ENCODE assay signal across 34 cellular contexts in genomic region chr12:68303850-68304249, GRCh38. TPM values are rescaled to one million over a fixed set of nuclear protein-coding genes. Genes with fewer than 3 reads are reported as not detected.
DNase-seq lines count a peak whose midpoint lies in the region; ATAC-seq and TF ChIP-seq lines count a peak whose summit lies in the region.
"Had no signal": no experiment of that assay in that cellular context is flagged by ENCODE, and none has a peak within 500 bp of the region (broad histone marks: within the 10 kb centered on the region; RNA-seq: fewer than 3 reads in every experiment).

No MANE protein-coding gene starts in this region.

- DNase-seq in AG10803 (ENCODE audit: low read depth) (peak; percentile 26), amniotic epithelial cell (ENCODE audit: low read depth) (peak; percentile 53), fibroblast of peridontal ligament (ENCODE audit: extremely low read depth) (peak; percentile 47), mesothelial cell of epicardium (ENCODE audit: low spot score in 2 of 2, unreplicated experiment in 2 of 2) (no peak), mucosa of descending colon (no peak), foreskin melanocyte (no peak)
- DNase-seq: activated CD4-positive, alpha-beta memory T cell treated with anti-CD3 and anti-CD28 coated beads for 36 hours; activated CD4-positive, CD25-positive, alpha-beta regulatory T cell treated with anti-CD3 and anti-CD28 coated beads, Interleukin-2, amount 50 U/mL, for 72 hours; activated CD8-positive, alpha-beta memory T cell treated with anti-CD3 and anti-CD28 coated beads, Interleukin-2, amount 50 U/mL, for 4 hours; activated naive CD4-positive, alpha-beta T cell treated with anti-CD3 and anti-CD28 coated beads, Interleukin-2, amount 50 U/mL, for 16 hours; BE2C; CD8-positive, alpha-beta memory T cell; central memory CD4-positive, alpha-beta T cell; esophagus squamous epithelium; H9; kidney glomerular epithelial cell; NCI-H1417; NCI-H2081; NCI-H226; NCI-H748 treated with DMSO at 0.1 percent for 48 hours; stimulated activated CD4-positive, alpha-beta T cell treated with anti-CD3 and anti-CD28 coated beads, Interleukin-2, amount 100 ng/mL, for 48 hours had no signal

- peak overlapping the region; percentile 18 for H3K27ac Mint-ChIP-seq in mesothelial cell of epicardium
- H3K27ac Mint-ChIP-seq: activated CD4-positive, alpha-beta memory T cell treated with anti-CD3 and anti-CD28 coated beads for 36 hours; H9; IgD-negative memory B cell; T-helper 1 cell treated with Interleukin-12 subunit alpha and Interleukin-12 subunit beta and Interleukin-4 antibody, amounts not matched to agents 30 μg/mL and 1 μg/mL, for 36 hours; type B pancreatic cell had no signal

- ATAC-seq in mucosa of descending colon = no peak
- ATAC-seq in GM18858 (IDR thresholded peaks at IDR 0.05; ENCODE audit: unreplicated experiment) = no peak
- no peak for ATAC-seq in GM19328 (IDR thresholded peaks at IDR 0.05; ENCODE audit: unreplicated experiment)
- ATAC-seq: A549 had no signal

- H3K9me3 ChIP-seq in mucosa of descending colon = no peaks in the 10 kb centered on the region
- H3K9me3 ChIP-seq: A549, BE2C, esophagus squamous epithelium had no signal

- TF ChIP-seq CTCF in AG10803 (conservative IDR thresholded peaks at IDR 0.05; ENCODE audit: low read length) = no peak
- no peak for TF ChIP-seq CTCF in mesothelial cell of epicardium (IDR thresholded peaks at IDR 0.05; ENCODE audit: unreplicated experiment)
- TF ChIP-seq CTCF in mucosa of descending colon (IDR thresholded peaks at IDR 0.05) = no peak

- intact Hi-C loops in mucosa of descending colon (cut with DNase I, micrococcal nuclease) = no loop called here

- H3K4me1 Mint-ChIP-seq in mesothelial cell of epicardium = no peaks in the 10 kb centered on the region

- H3K9me3 Mint-ChIP-seq in mesothelial cell of epicardium = peaks cover 29% of the 10 kb centered on the region
- H3K9me3 Mint-ChIP-seq: H9 had no signal

- H3K36me3 ChIP-seq in mucosa of descending colon (ENCODE audit: low read depth) = no peaks in the 10 kb centered on the region
- H3K36me3 ChIP-seq: BE2C had no signal

- H3K27me3 Mint-ChIP-seq in mesothelial cell of epicardium (ENCODE audit: low read depth) = no peaks in the 10 kb centered on the region
- H3K27me3 Mint-ChIP-seq: activated CD4-positive, alpha-beta memory T cell treated with anti-CD3 and anti-CD28 coated beads for 36 hours; CD8-positive, alpha-beta memory T cell; IgD-negative memory B cell; type B pancreatic cell had no signal

- peaks cover 67% of the 10 kb centered on the region for H3K36me3 Mint-ChIP-seq in mesothelial cell of epicardium

- H3K4me3 Mint-ChIP-seq in mesothelial cell of epicardium = no peak overlapping the region
- H3K4me3 Mint-ChIP-seq: activated CD4-positive, alpha-beta memory T cell treated with anti-CD3 and anti-CD28 coated beads for 36 hours; CD8-positive, alpha-beta memory T cell; H9; IgD-negative memory B cell; T-helper 1 cell treated with Interleukin-12 subunit alpha and Interleukin-12 subunit beta and Interleukin-4 antibody, amounts not matched to agents 30 μg/mL and 1 μg/mL, for 36 hours; type B pancreatic cell had no signal

- H3K4me3 ChIP-seq in AG10803 (ENCODE audit: low read length) (no peak overlapping the region), mucosa of descending colon (no peak overlapping the region)
- H3K4me3 ChIP-seq: A549, esophagus squamous epithelium, heart left ventricle had no signal

- no peaks in the 10 kb centered on the region for H3K4me1 ChIP-seq in mucosa of descending colon (ENCODE audit: low read depth)
- H3K4me1 ChIP-seq: A549, BE2C, esophagus squamous epithelium had no signal

RNA-seq across cellular contexts. Expression of gene MDM1, which starts 28.3 kb away (rescaled TPM):
- total RNA-seq in mesothelial cell of epicardium (20.9 to 26.4 TPM (median 21.4 TPM) in 3 replicates), mucosa of descending colon (10 to 100 TPM in 2 of 3 donors, 1 to 10 TPM in 1; 7.1 to 70.9 (median 11.5) TPM)

RNA-seq across cellular contexts. Expression of gene IL22, which starts 50.4 kb away (rescaled TPM):
- total RNA-seq in mesothelial cell of epicardium = not detected in 3 replicates
- total RNA-seq in mucosa of descending colon = not detected
- total RNA-seq: aorta, dermis blood vessel endothelial cell, H9, heart left ventricle, M059J, myocyte, RPMI7951, subcutaneous adipose tissue had no signal

Comparison
In these comparisons a context has a peak if more than half of its experiments do, and no peak if none do; other contexts are left out.
1. DNase-seq: peak in AG10803 (single experiment), amniotic epithelial cell (single experiment) and fibroblast of peridontal ligament (single experiment); none in mesothelial cell of epicardium (0 of 2), mucosa of descending colon (0 of 3) and foreskin melanocyte (single experiment).